8 cellular contexts compared by ENCODE assay signal in genomic region chr20:53595018-53595378, GRCh38. TPM values are rescaled to one million over a fixed set of nuclear protein-coding genes. Genes with fewer than 3 reads are reported as not detected.
A peak's percentile ranks its signal among the peaks of the same experiment; 100 is the strongest.
DNase-seq lines count a peak whose midpoint lies in the region; ATAC-seq and TF ChIP-seq lines count a peak whose summit lies in the region.

No MANE protein-coding gene starts in this region.

- DNase-seq in MM.1S (no peak), neural crest cell (ENCODE audit: low read depth, low spot score) (no peak), OCI-M2 (lab: John Stamatoyannopoulos, UW; ENCODE audit: unreplicated experiment) (no peak), GM19240 (ENCODE audit: insufficient read length, low spot score) (no peak)

- peak overlapping the region; percentile 84 for H3K4me2 ChIP-seq in MM.1S (ENCODE audit: low read depth, low read length)

- peaks cover 22% of the 10 kb centered on the region for H3K4me1 ChIP-seq in MM.1S (ENCODE audit: low read length)
- peaks cover 12% of the 10 kb centered on the region for H3K4me1 ChIP-seq in ectodermal cell (ENCODE audit: control insufficient read depth, insufficient read depth, low read length)

- H3K9ac ChIP-seq in MM.1S (ENCODE audit: low read length), result peak overlapping the region; percentile 85

- peak overlapping the region; percentile 51; the same call in 1 of the 2 replicates for H2AFZ ChIP-seq in MM.1S (ENCODE audit: low read length)

- H3K4me1 Mint-ChIP-seq in neural crest cell, result peaks cover 51% of the 10 kb centered on the region

- peaks cover 36% of the 10 kb centered on the region for H3F3A ChIP-seq in MM.1S (ENCODE audit: insufficient read depth, low read length)

- peak overlapping the region; percentile 95 for H3K4me3 Mint-ChIP-seq in neural crest cell

- peaks cover 61% of the 10 kb centered on the region for H3K79me2 ChIP-seq in MM.1S (ENCODE audit: low read length)

- H3K9me3 Mint-ChIP-seq in neural crest cell, result no peaks in the 10 kb centered on the region

- H4K20me1 ChIP-seq in MM.1S (ENCODE audit: insufficient read depth, low read length), result no peaks in the 10 kb centered on the region

- H3K36me3 ChIP-seq in MM.1S (replicated peaks; ENCODE audit: insufficient read depth, low read length) (no peaks in the 10 kb centered on the region), ectodermal cell (ENCODE audit: control insufficient read depth, insufficient read depth, low read length) (no peaks in the 10 kb centered on the region)

- H3K27me3 ChIP-seq in MM.1S (replicated peaks; ENCODE audit: insufficient read depth, low read length) (no peaks in the 10 kb centered on the region), ectodermal cell (ENCODE audit: control insufficient read depth, insufficient read depth, low read length, poor library complexity, severe bottlenecking) (no peaks in the 10 kb centered on the region)

- no peaks in the 10 kb centered on the region for H3K9me2 ChIP-seq in MM.1S (replicated peaks; ENCODE audit: insufficient read depth, low read length)

- H3K9me3 ChIP-seq in MM.1S (replicated peaks; ENCODE audit: insufficient read depth, low read length), result no peaks in the 10 kb centered on the region
- no peaks in the 10 kb centered on the region for H3K9me3 ChIP-seq in ectodermal cell (ENCODE audit: control insufficient read depth, low read length)

- H3K36me3 Mint-ChIP-seq in neural crest cell (ENCODE audit: low read depth), result no peaks in the 10 kb centered on the region

- no peaks in the 10 kb centered on the region for H3K27me3 Mint-ChIP-seq in neural crest cell (ENCODE audit: low read depth)

- peak overlapping the region; percentile 85 for H3K27ac Mint-ChIP-seq in neural crest cell (ENCODE audit: unreplicated experiment)

- ATAC-seq in HG03469 (IDR thresholded peaks at IDR 0.05; ENCODE audit: unreplicated experiment), result no peak
- ATAC-seq in HG03342 (IDR thresholded peaks at IDR 0.05; ENCODE audit: unreplicated experiment), result no peak

- WGBS in ectodermal cell, 2 experiments, result 6 to 13% methylated on average over 7 of the region's 7 CpGs

- TF ChIP-seq CTCF in C4-2B (conservative IDR thresholded peaks at IDR 0.05) (no peak), MM.1S (IDR thresholded peaks at IDR 0.05; ENCODE audit: low read length) (no peak), neural crest cell (conservative IDR thresholded peaks at IDR 0.05) (no peak)

- H3K4me3 ChIP-seq in MM.1S (ENCODE audit: low read length), result peak overlapping the region; percentile 75
- peak overlapping the region; percentile 54 for H3K4me3 ChIP-seq in ectodermal cell (ENCODE audit: insufficient read depth, low read depth, low read length)

- H3K27ac ChIP-seq in C4-2B (peak overlapping the region; percentile 92; the same call in 1 of the 2 replicates), MM.1S (ENCODE audit: low read length) (peak overlapping the region; percentile 81), ectodermal cell (ENCODE audit: insufficient read depth, low read depth, low read length, poor library complexity, severe bottlenecking) (no peak overlapping the region)

RNA-seq across cellular contexts. Expression of gene ZNF217, which starts 1.4 kb away (rescaled TPM):
- polyA plus RNA-seq in ectodermal cell (2013, experiment 1 of 4), result 81.2 TPM
- polyA plus RNA-seq in ectodermal cell (2013, experiment 2 of 4), result 84.0 TPM
- 63.1 TPM for polyA plus RNA-seq in ectodermal cell (2013, experiment 3 of 4)
- 74.4 TPM for polyA plus RNA-seq in ectodermal cell (2013, experiment 4 of 4)
- total RNA-seq in neural crest cell, result 32.0 and 35.5 TPM in 2 replicates
